ENCODE assay signal across 1 cellular context in the genomic region with DNA sequence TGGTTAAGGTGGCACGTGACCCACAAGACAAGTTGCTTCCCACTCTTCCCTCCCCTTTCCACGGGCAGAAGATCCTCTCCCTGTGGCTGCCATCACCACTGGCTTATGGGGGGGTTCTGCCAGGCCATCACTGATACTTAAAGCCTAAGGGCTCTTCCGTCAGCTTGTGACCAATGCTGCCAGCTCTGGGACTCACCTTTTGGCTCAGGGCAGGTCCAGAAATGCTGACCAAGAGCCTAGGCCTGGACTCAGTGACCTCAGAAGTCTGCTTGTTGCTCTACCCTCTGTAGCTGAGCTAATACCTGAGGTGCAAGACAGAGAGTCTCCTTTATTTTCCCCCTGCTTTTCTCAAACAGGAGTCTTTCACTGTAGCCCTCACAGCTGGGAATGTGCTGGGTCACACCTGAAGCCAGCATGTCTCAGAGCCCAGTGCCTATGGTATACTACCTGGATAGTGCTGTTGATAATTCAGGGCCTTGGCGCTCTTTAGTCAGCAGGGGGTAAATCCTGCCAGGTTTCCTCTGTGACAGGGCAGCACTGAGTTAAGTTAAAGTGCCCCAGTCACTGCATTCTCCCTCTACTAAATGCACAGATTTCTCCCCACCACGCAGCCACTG.
TF ChIP-seq lines count a peak whose summit lies in the region.

No MANE protein-coding gene starts in this region.

TF ChIP-seq in HCT116, 20 proteins besides CTCF, POLR2A, EP300 and RAD21 (continued from another document):
- TF ChIP-seq ZFX (IDR thresholded peaks at IDR 0.05) (no peak), EZH2phosphoT487 (IDR thresholded peaks at IDR 0.05; ENCODE audit: borderline replicate concordance) (no peak), SRF (IDR thresholded peaks at IDR 0.05; ENCODE audit: low read depth) (no peak), REST (IDR thresholded peaks at IDR 0.05; ENCODE audit: low read depth) (no peak), ZNF274 (IDR thresholded peaks at IDR 0.05; ENCODE audit: low read depth, low read length) (no peak), MAX (IDR thresholded peaks at IDR 0.05) (no peak), FOSL1 (IDR thresholded peaks at IDR 0.05; ENCODE audit: low read depth) (no peak), SP1 (IDR thresholded peaks at IDR 0.05; ENCODE audit: low read depth) (no peak), TCF7L2 (IDR thresholded peaks at IDR 0.05; ENCODE audit: borderline replicate concordance, extremely low read depth, insufficient read depth, insufficient read length) (no peak)
- TF ChIP-seq, protein P1, sequence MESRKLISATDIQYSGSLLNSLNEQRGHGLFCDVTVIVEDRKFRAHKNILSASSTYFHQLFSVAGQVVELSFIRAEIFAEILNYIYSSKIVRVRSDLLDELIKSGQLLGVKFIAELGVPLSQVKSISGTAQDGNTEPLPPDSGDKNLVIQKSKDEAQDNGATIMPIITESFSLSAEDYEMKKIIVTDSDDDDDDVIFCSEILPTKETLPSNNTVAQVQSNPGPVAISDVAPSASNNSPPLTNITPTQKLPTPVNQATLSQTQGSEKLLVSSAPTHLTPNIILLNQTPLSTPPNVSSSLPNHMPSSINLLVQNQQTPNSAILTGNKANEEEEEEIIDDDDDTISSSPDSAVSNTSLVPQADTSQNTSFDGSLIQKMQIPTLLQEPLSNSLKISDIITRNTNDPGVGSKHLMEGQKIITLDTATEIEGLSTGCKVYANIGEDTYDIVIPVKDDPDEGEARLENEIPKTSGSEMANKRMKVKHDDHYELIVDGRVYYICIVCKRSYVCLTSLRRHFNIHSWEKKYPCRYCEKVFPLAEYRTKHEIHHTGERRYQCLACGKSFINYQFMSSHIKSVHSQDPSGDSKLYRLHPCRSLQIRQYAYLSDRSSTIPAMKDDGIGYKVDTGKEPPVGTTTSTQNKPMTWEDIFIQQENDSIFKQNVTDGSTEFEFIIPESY (IDR thresholded peaks at IDR 0.05; ENCODE audit: extremely low read depth, insufficient replicate concordance, low read length), result no peak
